In the genomic region with DNA sequence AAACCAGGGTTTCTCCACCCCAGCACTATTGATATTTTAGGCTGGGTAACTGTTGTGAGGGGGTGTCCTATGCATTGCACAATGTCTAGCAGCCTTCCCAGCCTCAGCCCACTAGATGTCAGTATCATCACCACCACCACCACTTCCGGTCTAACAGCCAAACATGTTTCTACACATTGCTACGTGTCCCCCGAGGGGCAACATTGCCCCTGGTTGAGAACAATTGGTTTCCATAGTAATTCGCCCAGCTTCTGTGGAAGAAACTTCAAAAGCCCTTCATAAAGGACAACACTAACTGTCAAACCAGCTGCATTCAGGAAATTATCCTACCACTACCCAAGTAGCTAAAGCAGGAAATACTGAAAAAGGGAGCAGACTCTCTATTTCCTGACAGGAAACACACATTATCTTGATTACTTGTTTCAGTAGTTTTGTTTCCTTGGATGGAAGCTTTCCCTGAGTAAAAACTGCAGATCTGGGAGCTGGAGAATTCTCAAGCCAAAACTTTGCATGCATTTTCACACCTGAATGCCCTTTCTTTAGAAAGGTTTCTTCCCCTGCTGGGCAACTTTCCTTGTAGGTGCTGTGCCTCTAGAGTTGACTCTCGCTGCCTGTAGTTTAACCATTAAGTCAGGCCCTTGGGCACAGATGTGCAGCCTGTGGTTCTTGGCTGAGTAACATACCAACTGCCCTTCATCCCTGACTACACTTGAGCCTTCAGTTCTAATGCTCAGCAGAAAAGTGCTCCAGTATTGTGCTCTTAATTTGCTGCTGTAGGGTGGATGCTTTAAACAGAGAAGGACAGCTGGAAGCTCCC, we compare ENCODE assay signal across 8 cellular contexts. TPM values are rescaled to one million over a fixed set of nuclear protein-coding genes. Genes with fewer than 3 reads are reported as not detected.
DNase-seq lines count a peak whose midpoint lies in the region; ATAC-seq, FAIRE-seq and TF ChIP-seq lines count a peak whose summit lies in the region.

No MANE protein-coding gene starts in this region.

- H3K36me3 ChIP-seq in cardiac muscle cell (no peaks in the 10 kb centered on the region), endothelial cell of umbilical vein (ENCODE audit: control insufficient read depth in 2 of 2, extremely low read depth in 1 of 2, insufficient read depth in 2 of 2, low read length in 2 of 2) (no peaks in the 10 kb centered on the region), neuronal stem cell (replicated peaks in 1 of 2; ENCODE audit: control insufficient read depth in 2 of 2, insufficient read depth in 2 of 2, low read length in 2 of 2) (no peaks in the 10 kb centered on the region)

- H4K20me1 ChIP-seq in endothelial cell of umbilical vein (replicated peaks; ENCODE audit: control insufficient read depth, extremely low read depth, insufficient read depth, low read length) = no peaks in the 10 kb centered on the region

- no peak overlapping the region for H2BK5ac ChIP-seq in neuronal stem cell (ENCODE audit: low read length)

- no peaks in the 10 kb centered on the region for H3K36me3 Mint-ChIP-seq in type B pancreatic cell

- H3K4me1 ChIP-seq in cardiac muscle cell (ENCODE audit: low read depth) = no peaks in the 10 kb centered on the region
- H3K4me1 ChIP-seq in endothelial cell of umbilical vein (ENCODE audit: control insufficient read depth, extremely low read depth, insufficient read depth, low read length) = peaks cover 7% of the 10 kb centered on the region
- H3K4me1 ChIP-seq in neuronal stem cell (ENCODE audit: control insufficient read depth in 2 of 2, insufficient read depth in 1 of 2, low read depth in 1 of 2, low read length in 2 of 2) = peaks cover 0 to 1% of the 10 kb centered on the region in 2 donors

- H3K27me3 ChIP-seq in cardiac muscle cell = peaks cover 62% of the 10 kb centered on the region
- H3K27me3 ChIP-seq in endothelial cell of umbilical vein (ENCODE audit: control insufficient read depth in 2 of 2, insufficient read depth in 2 of 2, low read length in 2 of 2) = no peaks in the 10 kb centered on the region
- H3K27me3 ChIP-seq in neuronal stem cell (ENCODE audit: control insufficient read depth in 3 of 3, insufficient read depth in 3 of 3, low read depth in 1 of 3, low read length in 3 of 3) = no peaks in the 10 kb centered on the region

- no peak overlapping the region for H3K4me3 ChIP-seq in cardiac muscle cell
- no peak overlapping the region for H3K4me3 ChIP-seq in endothelial cell of umbilical vein (replicated peaks in 1 of 3; ENCODE audit: insufficient read depth in 1 of 3, low read depth in 1 of 3, low read length in 3 of 3)
- peak overlapping the region in 1 of 2 donors; percentile 27 for H3K4me3 ChIP-seq in neuronal stem cell (ENCODE audit: low read length in 2 of 2)

- H4K91ac ChIP-seq in neuronal stem cell (ENCODE audit: low read depth, low read length, poor library complexity) = no peak overlapping the region

- H3K79me1 ChIP-seq in neuronal stem cell (ENCODE audit: low read depth, low read length) = no peaks in the 10 kb centered on the region

- H3K9me3 ChIP-seq in cardiac muscle cell (ENCODE audit: low read depth) = no peaks in the 10 kb centered on the region
- no peaks in the 10 kb centered on the region for H3K9me3 ChIP-seq in endothelial cell of umbilical vein (replicated peaks; ENCODE audit: control insufficient read depth, insufficient read depth, low read length)
- no peaks in the 10 kb centered on the region for H3K9me3 ChIP-seq in neuronal stem cell (replicated peaks in 1 of 2; ENCODE audit: control insufficient read depth in 2 of 2, insufficient read depth in 1 of 2, low read depth in 1 of 2, low read length in 2 of 2)

- peak; percentile 72 for FAIRE-seq in endothelial cell of umbilical vein (lab: Jason Lieb, UNC)

- H2AFZ ChIP-seq in endothelial cell of umbilical vein (ENCODE audit: low read depth, low read length) (peak overlapping the region; percentile 34), neuronal stem cell (ENCODE audit: low read length) (peak overlapping the region; percentile 91)

- H3K9ac ChIP-seq in endothelial cell of umbilical vein (replicated peaks; ENCODE audit: extremely low read depth, insufficient read depth, low read length) (no peak overlapping the region), neuronal stem cell (ENCODE audit: low read depth, low read length, poor library complexity) (no peak overlapping the region)

- H3K18ac ChIP-seq in neuronal stem cell (ENCODE audit: low read length) = no peak overlapping the region

- TF ChIP-seq POLR2A in endothelial cell of umbilical vein (IDR thresholded peaks at IDR 0.05; ENCODE audit: low read depth, low read length) = no peak

- H3K27ac ChIP-seq in cardiac muscle cell (no peak overlapping the region), endothelial cell of umbilical vein (ENCODE audit: insufficient read depth, low read depth, low read length) (no peak overlapping the region), neuronal stem cell (replicated peaks; ENCODE audit: low read length) (no peak overlapping the region)

- no peak overlapping the region for H4K8ac ChIP-seq in neuronal stem cell (ENCODE audit: low read depth, low read length)

- DNase-seq in cardiac muscle cell (ENCODE audit: low read depth in 1 of 2, low spot score in 1 of 2) = peak; percentile 46 to 55
- DNase-seq in Right ventricle myocardium inferior (ENCODE audit: missing footprints) = no peak
- DNase-seq in NCI-H1417 (lab: John Stamatoyannopoulos, UW) = peak in 2 of 3 experiments; percentile 23 to 57
- DNase-seq in activated CD4-positive, alpha-beta T cell treated with anti-CD3 and anti-CD28 coated beads, Interleukin-2, amount 50 U/mL, for 4 hours = peak; percentile 29 to 35
- DNase-seq in endothelial cell of umbilical vein (ENCODE audit: low read depth, low spot score) = peak; percentile 17
- peak; percentile 40 for DNase-seq in neuronal stem cell (ENCODE audit: low spot score)
- DNase-seq in type B pancreatic cell (ENCODE audit: extremely low spot score, unreplicated experiment) = no peak

- CTCF ChIA-PET in endothelial cell of umbilical vein (lab: Charles Lee) = interaction anchor here (0.7 to 2.3 kb wide), 8 partner anchors 9 to 336 kb away, joined by 3 to 14 read pairs (median 4); no protein-coding TSS in a partner anchor

- WGBS in neuronal stem cell (ENCODE audit: extremely low coverage in 2 of 2, insufficient read length in 2 of 2, insufficient replicate concordance in 1 of 2), 2 donors = no CpG with 5 or more reads among the region's 5 CpGs

- H3K4me2 ChIP-seq in endothelial cell of umbilical vein (ENCODE audit: insufficient read depth, low read length) = peak overlapping the region; percentile 54
- H3K4me2 ChIP-seq in neuronal stem cell (ENCODE audit: insufficient read depth, low read length, poor library complexity, severe bottlenecking) = no peak overlapping the region

- no peaks in the 10 kb centered on the region for H3K79me2 ChIP-seq in endothelial cell of umbilical vein (ENCODE audit: control insufficient read depth, insufficient read depth, low read length)

- peak overlapping the region; percentile 76 for H3K4me3 Mint-ChIP-seq in type B pancreatic cell

- no peak overlapping the region for H3K4ac ChIP-seq in neuronal stem cell (ENCODE audit: low read length)

- TF ChIP-seq CTCF in cardiac muscle cell (IDR thresholded peaks at IDR 0.05; ENCODE audit: low read depth, low read length) (peak; percentile 42), endothelial cell of umbilical vein (IDR thresholded peaks at IDR 0.05; ENCODE audit: extremely low read depth in 1 of 2, insufficient read depth in 1 of 2, low read depth in 1 of 2, low read length in 2 of 2) (peak; percentile 33 to 52), type B pancreatic cell (conservative IDR thresholded peaks at IDR 0.05) (peak; percentile 69)

- no peak overlapping the region for H2BK120ac ChIP-seq in neuronal stem cell (ENCODE audit: low read depth, low read length)

- no peaks in the 10 kb centered on the region for H3K4me1 Mint-ChIP-seq in type B pancreatic cell (ENCODE audit: unreplicated experiment)

- no TSS peak for BruUV-seq in endothelial cell of umbilical vein (replicated peaks; lab: Mats Ljungman, UMichigan)

- POLR2A ChIA-PET in endothelial cell of umbilical vein (lab: Charles Lee) = no interaction called here

- H2AK5ac ChIP-seq in neuronal stem cell (ENCODE audit: low read depth, low read length) = no peak overlapping the region

- no peak overlapping the region for H3K23ac ChIP-seq in neuronal stem cell (ENCODE audit: low read depth, low read length, poor library complexity)

- H3K9me1 ChIP-seq in endothelial cell of umbilical vein (replicated peaks; ENCODE audit: control insufficient read depth, extremely low read depth, insufficient read depth, low read length) = no peaks in the 10 kb centered on the region

- dilution Hi-C loops in endothelial cell of umbilical vein (cut with MboI; ENCODE audit: extremely low pct_ligation_motif_present, low sequenced_read_pairs) = no loop called here

- peak overlapping the region; percentile 19 for H3K27ac Mint-ChIP-seq in type B pancreatic cell

- ATAC-seq in Right ventricle myocardium inferior (no peak), HG02798 (IDR thresholded peaks at IDR 0.05; ENCODE audit: poor library complexity, unreplicated experiment) (peak; percentile 99)

- peaks cover 8% of the 10 kb centered on the region for H3K27me3 Mint-ChIP-seq in type B pancreatic cell

- H3K14ac ChIP-seq in neuronal stem cell (ENCODE audit: low read length) = no peak overlapping the region

- H3K9me3 Mint-ChIP-seq in type B pancreatic cell = no peaks in the 10 kb centered on the region

- intact Hi-C loops in Right ventricle myocardium inferior (cut with DNase I) (no loop called here), endothelial cell of umbilical vein (cut with micrococcal nuclease) (loop anchor here (1.0 to 10.0 kb wide), 3 partner anchors 171 to 331 kb away; no protein-coding TSS in a partner anchor)

- H2BK12ac ChIP-seq in neuronal stem cell (ENCODE audit: low read length) = no peak overlapping the region

- H2BK15ac ChIP-seq in neuronal stem cell (ENCODE audit: low read length) = no peak overlapping the region

TF ChIP-seq in endothelial cell of umbilical vein, 7 proteins besides CTCF, POLR2A, EP300 and RAD21 (continues in another document):
- TF ChIP-seq GATA2 (IDR thresholded peaks at IDR 0.05; ENCODE audit: insufficient read depth, insufficient read length, low read depth, low read length) = no peak

RNA-seq across cellular contexts. Expression of a gene that starts 23.6 kb away (rescaled TPM):
- not detected in 2 replicates for total RNA-seq in cardiac muscle cell
- polyA plus RNA-seq in cardiac muscle cell = not detected in 2 replicates
- not detected for total RNA-seq in Right ventricle myocardium inferior
- total RNA-seq in endothelial cell of umbilical vein = not detected in 2 replicates
- not detected in 2 replicates for polyA plus RNA-seq in endothelial cell of umbilical vein
- polyA plus RNA-seq in endothelial cell of umbilical vein (2011; cell fraction: cytosol; rRNA removed) = not detected in 2 replicates
- polyA plus RNA-seq in endothelial cell of umbilical vein (2011; cell fraction: nucleus; rRNA removed) = not detected in 2 replicates
- not detected in 2 replicates for polyA plus RNA-seq in endothelial cell of umbilical vein (2012)
- not detected in 2 replicates for polyA minus RNA-seq in endothelial cell of umbilical vein
- not detected for polyA minus RNA-seq in endothelial cell of umbilical vein (2011; cell fraction: cytosol; rRNA and poly(A)+ RNA removed)
- polyA minus RNA-seq in endothelial cell of umbilical vein (2011; cell fraction: nucleus; rRNA and poly(A)+ RNA removed) = not detected in 2 replicates
- 0.01 TPM for polyA plus RNA-seq in neuronal stem cell (2013, experiment 1 of 2)
- polyA plus RNA-seq in neuronal stem cell (2013, experiment 2 of 2) = 0.01 TPM
- 0.52 and 0.75 TPM in 2 replicates for total RNA-seq in type B pancreatic cell (ENCODE audit: low replicate concordance)

Comparison
In these comparisons a context has a peak if more than half of its experiments do, and no peak if none do; other contexts are left out.
1. DNase-seq: peak in cardiac muscle cell (2 of 2), NCI-H1417 (2 of 3), activated CD4-positive, alpha-beta T cell treated with anti-CD3 and anti-CD28 coated beads, Interleukin-2, amount 50 U/mL, for 4 hours (2 of 2), endothelial cell of umbilical vein (single experiment) and neuronal stem cell (single experiment); none in Right ventricle myocardium inferior (single experiment) and type B pancreatic cell (single experiment).
2. Peak in every context shown above with its lines, with median percentiles within 50 percentile points of each other: CTCF ChIP-seq.